Comparison of ENCODE assay signal across 9 cellular contexts in genomic region chr3:39141211-39141995, GRCh38. TPM values are rescaled to one million over a fixed set of nuclear protein-coding genes. Genes with fewer than 3 reads are reported as not detected.
DNase-seq lines count a peak whose midpoint lies in the region; ATAC-seq and TF ChIP-seq lines count a peak whose summit lies in the region.
"Had no signal": no experiment of that assay in that cellular context is flagged by ENCODE, and none has a peak within 500 bp of the region (broad histone marks: within the 10 kb centered on the region; RNA-seq: fewer than 3 reads in every experiment).

No MANE protein-coding gene starts in this region.

- H3K27ac ChIP-seq in Peyer's patch = peak overlapping the region; percentile 35 to 93 (median 76)
- H3K27ac ChIP-seq in rectal smooth muscle tissue (ENCODE audit: low read depth, low read length) = no peak overlapping the region
- H3K27ac ChIP-seq: HL-60 had no signal

- H3K9ac ChIP-seq in rectal smooth muscle tissue (ENCODE audit: low read length) = peak overlapping the region; percentile 26

- no peaks in the 10 kb centered on the region for H3K27me3 ChIP-seq in Peyer's patch
- H3K27me3 ChIP-seq in rectal smooth muscle tissue (ENCODE audit: control insufficient read depth, insufficient read depth, low read length) = no peaks in the 10 kb centered on the region

- no peaks in the 10 kb centered on the region for H3K9me3 ChIP-seq in Peyer's patch

- peaks cover 0 to 53% (median 0%) of the 10 kb centered on the region in 3 donors for H3K36me3 ChIP-seq in Peyer's patch
- H3K36me3 ChIP-seq in rectal smooth muscle tissue (ENCODE audit: control insufficient read depth, insufficient read depth, low read length) = peaks cover 31% of the 10 kb centered on the region

- H3K4me3 ChIP-seq in Peyer's patch (no peak overlapping the region), fibroblast of mammary gland (ENCODE audit: control insufficient read depth, low read depth, low read length) (no peak overlapping the region), rectal smooth muscle tissue (ENCODE audit: low read length) (no peak overlapping the region)

- TF ChIP-seq CTCF in Peyer's patch (IDR thresholded peaks at IDR 0.05) (no peak), fibroblast of mammary gland (conservative IDR thresholded peaks at IDR 0.05; ENCODE audit: control insufficient read depth, insufficient read depth, low read depth, low read length) (no peak)

- peak in 1 of 2 donors; percentile 30 for TF ChIP-seq POLR2A in Peyer's patch (IDR thresholded peaks at IDR 0.05)

- peak; percentile 64 for DNase-seq in ELF-1 (ENCODE audit: low read depth, low spot score)
- DNase-seq in Peyer's patch = peak; percentile 28 to 83 (median 83)
- peak; percentile 39 for DNase-seq in fibroblast of mammary gland (ENCODE audit: low read depth)
- DNase-seq in activated effector memory CD4-positive, alpha-beta T cell treated with anti-CD3 and anti-CD28 coated beads, Interleukin-2, amount 50 U/mL, for 16 hours = no peak
- no peak for DNase-seq in globus pallidus (ENCODE audit: low spot score)

- no peak for ATAC-seq in HG03469 (IDR thresholded peaks at IDR 0.05; ENCODE audit: unreplicated experiment)
- no peak for ATAC-seq in HG02973 (IDR thresholded peaks at IDR 0.05; ENCODE audit: unreplicated experiment)

- H3K4me1 ChIP-seq in Peyer's patch = peaks cover 2 to 39% (median 18%) of the 10 kb centered on the region in 4 donors
- H3K4me1 ChIP-seq in rectal smooth muscle tissue (ENCODE audit: control insufficient read depth, insufficient read depth, low read length) = peaks cover 13% of the 10 kb centered on the region

RNA-seq across cellular contexts. Expression of gene CSRNP1, which starts 12.0 kb away (rescaled TPM):
- total RNA-seq in Peyer's patch = 10 to 100 TPM; 19.0 to 40.5 (median 29.4) TPM

RNA-seq across cellular contexts. Expression of gene TTC21A, which starts 33.9 kb away (rescaled TPM):
- 10 to 100 TPM in 2 of 4 donors, 1 to 10 TPM in 2; 8.4 to 41.3 (median 19.1) TPM for total RNA-seq in Peyer's patch

RNA-seq across cellular contexts. Expression of gene GORASP1, which starts 34.0 kb away (rescaled TPM):
- 100 to 1,000 TPM in 3 of 4 donors, 10 to 100 TPM in 1; 85.8 to 145 (median 128) TPM for total RNA-seq in Peyer's patch

RNA-seq across cellular contexts. Expression of gene XIRP1, which starts 51.0 kb away (rescaled TPM):
- total RNA-seq in Peyer's patch = under 1 TPM in 1 of 4 donors, not detected in 3; 0.76 TPM

Comparison
In these comparisons a context has a peak if more than half of its experiments do, and no peak if none do; other contexts are left out.
1. DNase-seq: peak in ELF-1 (single experiment), Peyer's patch (3 of 3) and fibroblast of mammary gland (single experiment); none in activated effector memory CD4-positive, alpha-beta T cell treated with anti-CD3 and anti-CD28 coated beads, Interleukin-2, amount 50 U/mL, for 16 hours (single experiment) and globus pallidus (single experiment).